ENCODE assay signal across 9 cellular contexts in the genomic region with DNA sequence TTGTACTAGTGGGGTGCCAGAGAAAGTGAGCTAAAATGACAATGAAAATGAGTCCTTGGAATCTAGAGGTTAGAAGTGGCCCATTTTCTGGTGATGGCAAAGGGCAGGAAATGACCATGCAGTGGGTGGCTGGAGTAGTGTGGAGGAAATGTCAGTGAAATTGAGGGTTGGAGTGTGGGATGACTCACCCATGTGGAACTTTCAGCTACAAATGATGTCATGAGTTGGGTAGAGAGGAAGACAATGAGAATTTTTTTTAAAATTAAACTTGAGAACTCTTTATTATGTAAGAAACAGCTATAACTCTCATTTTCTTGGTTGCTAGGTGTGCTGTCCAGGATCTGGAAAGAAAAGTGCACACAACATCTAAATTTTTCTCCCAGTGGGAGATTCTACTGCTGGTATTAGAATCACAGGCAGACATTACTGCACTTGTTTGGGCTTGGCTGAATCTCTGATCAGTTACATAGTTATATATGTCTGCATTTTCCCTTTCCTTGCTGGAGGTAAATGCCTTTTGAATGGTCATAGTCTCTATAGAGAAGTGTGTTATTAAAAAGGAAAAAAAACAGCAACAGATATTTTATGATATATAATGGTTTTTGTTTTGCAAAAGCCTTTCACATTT. TPM values are rescaled to one million over a fixed set of nuclear protein-coding genes. Genes with fewer than 3 reads are reported as not detected.
DNase-seq lines count a peak whose midpoint lies in the region; ATAC-seq and TF ChIP-seq lines count a peak whose summit lies in the region.
"Had no signal": no experiment of that assay in that cellular context is flagged by ENCODE, and none has a peak within 500 bp of the region (broad histone marks: within the 10 kb centered on the region; RNA-seq: fewer than 3 reads in every experiment).

No MANE protein-coding gene starts in this region.

- DNase-seq in CD1c-positive myeloid dendritic cell (ENCODE audit: extremely low spot score) (peak; percentile 24), WTC11 (ENCODE audit: low spot score) (no peak), left colon (no peak), putamen (ENCODE audit: low spot score) (no peak), sigmoid colon (no peak), NCI-H748 treated with DMSO at 0.1 percent for 48 hours (lab: John Stamatoyannopoulos, UW) (no peak)
- DNase-seq in CD8-positive, alpha-beta memory T cell: no peak

- TF ChIP-seq CTCF in WTC11 (IDR thresholded peaks at IDR 0.05): no peak
- TF ChIP-seq CTCF in sigmoid colon (IDR thresholded peaks at IDR 0.05): no peak

- H3K36me3 ChIP-seq in sigmoid colon: no peaks in the 10 kb centered on the region
- no peaks in the 10 kb centered on the region for H3K36me3 ChIP-seq in CD8-positive, alpha-beta memory T cell (ENCODE audit: insufficient read depth, low read length)

- H3K4me3 Mint-ChIP-seq in WTC11: no peak overlapping the region
- no peak overlapping the region for H3K4me3 Mint-ChIP-seq in CD8-positive, alpha-beta memory T cell

- H3K4me1 ChIP-seq in sigmoid colon: peaks cover 0 to 35% (median 9%) of the 10 kb centered on the region in 4 donors
- H3K4me1 ChIP-seq in CD8-positive, alpha-beta memory T cell (ENCODE audit: insufficient read depth, low read length): no peaks in the 10 kb centered on the region

- peak; percentile 51 for ATAC-seq in HG02885 (IDR thresholded peaks at IDR 0.05; ENCODE audit: poor library complexity, unreplicated experiment)
- ATAC-seq in WTC11: no peak
- ATAC-seq in left colon: peak; percentile 60

- no peaks in the 10 kb centered on the region for H3K9me3 Mint-ChIP-seq in WTC11
- no peaks in the 10 kb centered on the region for H3K9me3 Mint-ChIP-seq in CD8-positive, alpha-beta memory T cell

- H3K4me1 Mint-ChIP-seq in WTC11: peaks cover 46% of the 10 kb centered on the region
- H3K4me1 Mint-ChIP-seq in CD8-positive, alpha-beta memory T cell: no peaks in the 10 kb centered on the region

- CTCF ChIA-PET in WTC11 (lab: Charles Lee): no interaction called here
- CTCF ChIA-PET in CD8-positive, alpha-beta memory T cell (lab: Charles Lee): no interaction called here

- no peaks in the 10 kb centered on the region for H3K36me3 Mint-ChIP-seq in WTC11
- no peaks in the 10 kb centered on the region for H3K36me3 Mint-ChIP-seq in CD8-positive, alpha-beta memory T cell

- no peak for TF ChIP-seq EP300 in sigmoid colon (IDR thresholded peaks at IDR 0.05)

- intact Hi-C loops in left colon (cut with DNase I, micrococcal nuclease): no loop called here
- intact Hi-C loops in sigmoid colon (cut with DNase I): no loop called here

- no peak for TF ChIP-seq POLR2A in sigmoid colon (IDR thresholded peaks at IDR 0.05)

- H3K27me3 ChIP-seq in sigmoid colon: no peaks in the 10 kb centered on the region
- H3K27me3 ChIP-seq in CD8-positive, alpha-beta memory T cell (ENCODE audit: insufficient read depth, low read length, poor library complexity, severe bottlenecking): no peaks in the 10 kb centered on the region

- POLR2A ChIA-PET in WTC11 (lab: Charles Lee): no interaction called here
- POLR2A ChIA-PET in CD8-positive, alpha-beta memory T cell (lab: Charles Lee): no interaction called here

- H3K27ac ChIP-seq in sigmoid colon: no peak overlapping the region
- no peak overlapping the region for H3K27ac ChIP-seq in CD8-positive, alpha-beta memory T cell (ENCODE audit: low read depth, low read length)
- H3K27ac ChIP-seq: SK-N-MC had no signal

- no peak overlapping the region for H3K4me3 ChIP-seq in sigmoid colon
- no peak overlapping the region for H3K4me3 ChIP-seq in CD8-positive, alpha-beta memory T cell (ENCODE audit: low read length)
- H3K4me3 ChIP-seq: SK-N-MC had no signal

- peak overlapping the region; percentile 30; the same call in 1 of the 2 replicates for H3K27ac Mint-ChIP-seq in WTC11
- no peak overlapping the region for H3K27ac Mint-ChIP-seq in CD8-positive, alpha-beta memory T cell

- H3K27me3 Mint-ChIP-seq in WTC11 (ENCODE audit: low read depth): no peaks in the 10 kb centered on the region
- H3K27me3 Mint-ChIP-seq in CD8-positive, alpha-beta memory T cell: peaks cover 7 to 25% of the 10 kb centered on the region in 2 donors

- no peaks in the 10 kb centered on the region for H3K9me3 ChIP-seq in sigmoid colon
- H3K9me3 ChIP-seq in CD8-positive, alpha-beta memory T cell (ENCODE audit: low read length): no peaks in the 10 kb centered on the region

TF ChIP-seq in WTC11, 78 proteins besides CTCF, POLR2A, EP300 and RAD21:
- TF ChIP-seq ZNF138 (CRISPR knock-in tag; conservative IDR thresholded peaks at IDR 0.05) (no peak), KAT7 (CRISPR knock-in tag; IDR thresholded peaks at IDR 0.05; ENCODE audit: borderline replicate concordance) (no peak), ZNF396 (CRISPR knock-in tag; IDR thresholded peaks at IDR 0.05; ENCODE audit: borderline replicate concordance) (no peak), RELA (CRISPR knock-in tag; IDR thresholded peaks at IDR 0.05; ENCODE audit: borderline replicate concordance) (no peak), ZNF416 (CRISPR knock-in tag; IDR thresholded peaks at IDR 0.05) (no peak), GABPB1 (CRISPR knock-in tag; IDR thresholded peaks at IDR 0.05) (no peak), GRHL2 (CRISPR knock-in tag; IDR thresholded peaks at IDR 0.05; ENCODE audit: insufficient replicate concordance, severe bottlenecking) (no peak), CREM (CRISPR knock-in tag; IDR thresholded peaks at IDR 0.05) (no peak), CREB1 (CRISPR knock-in tag; IDR thresholded peaks at IDR 0.05) (no peak), SMAD3 (CRISPR knock-in tag; IDR thresholded peaks at IDR 0.05; ENCODE audit: borderline replicate concordance) (no peak), NFATC4 (CRISPR knock-in tag; IDR thresholded peaks at IDR 0.05) (no peak), SP1 (CRISPR knock-in tag; conservative IDR thresholded peaks at IDR 0.05) (no peak)
- TF ChIP-seq, protein P1, sequence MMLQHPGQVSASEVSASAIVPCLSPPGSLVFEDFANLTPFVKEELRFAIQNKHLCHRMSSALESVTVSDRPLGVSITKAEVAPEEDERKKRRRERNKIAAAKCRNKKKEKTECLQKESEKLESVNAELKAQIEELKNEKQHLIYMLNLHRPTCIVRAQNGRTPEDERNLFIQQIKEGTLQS (CRISPR knock-in tag; conservative IDR thresholded peaks at IDR 0.05): no peak
- TF ChIP-seq, protein P2, sequence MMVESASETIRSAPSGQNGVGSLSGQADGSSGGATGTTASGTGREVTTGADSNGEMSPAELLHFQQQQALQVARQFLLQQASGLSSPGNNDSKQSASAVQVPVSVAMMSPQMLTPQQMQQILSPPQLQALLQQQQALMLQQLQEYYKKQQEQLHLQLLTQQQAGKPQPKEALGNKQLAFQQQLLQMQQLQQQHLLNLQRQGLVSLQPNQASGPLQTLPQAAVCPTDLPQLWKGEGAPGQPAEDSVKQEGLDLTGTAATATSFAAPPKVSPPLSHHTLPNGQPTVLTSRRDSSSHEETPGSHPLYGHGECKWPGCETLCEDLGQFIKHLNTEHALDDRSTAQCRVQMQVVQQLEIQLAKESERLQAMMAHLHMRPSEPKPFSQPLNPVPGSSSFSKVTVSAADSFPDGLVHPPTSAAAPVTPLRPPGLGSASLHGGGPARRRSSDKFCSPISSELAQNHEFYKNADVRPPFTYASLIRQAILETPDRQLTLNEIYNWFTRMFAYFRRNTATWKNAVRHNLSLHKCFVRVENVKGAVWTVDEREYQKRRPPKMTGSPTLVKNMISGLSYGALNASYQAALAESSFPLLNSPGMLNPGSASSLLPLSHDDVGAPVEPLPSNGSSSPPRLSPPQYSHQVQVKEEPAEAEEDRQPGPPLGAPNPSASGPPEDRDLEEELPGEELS (CRISPR knock-in tag; IDR thresholded peaks at IDR 0.05): no peak
- TF ChIP-seq, protein P3, sequence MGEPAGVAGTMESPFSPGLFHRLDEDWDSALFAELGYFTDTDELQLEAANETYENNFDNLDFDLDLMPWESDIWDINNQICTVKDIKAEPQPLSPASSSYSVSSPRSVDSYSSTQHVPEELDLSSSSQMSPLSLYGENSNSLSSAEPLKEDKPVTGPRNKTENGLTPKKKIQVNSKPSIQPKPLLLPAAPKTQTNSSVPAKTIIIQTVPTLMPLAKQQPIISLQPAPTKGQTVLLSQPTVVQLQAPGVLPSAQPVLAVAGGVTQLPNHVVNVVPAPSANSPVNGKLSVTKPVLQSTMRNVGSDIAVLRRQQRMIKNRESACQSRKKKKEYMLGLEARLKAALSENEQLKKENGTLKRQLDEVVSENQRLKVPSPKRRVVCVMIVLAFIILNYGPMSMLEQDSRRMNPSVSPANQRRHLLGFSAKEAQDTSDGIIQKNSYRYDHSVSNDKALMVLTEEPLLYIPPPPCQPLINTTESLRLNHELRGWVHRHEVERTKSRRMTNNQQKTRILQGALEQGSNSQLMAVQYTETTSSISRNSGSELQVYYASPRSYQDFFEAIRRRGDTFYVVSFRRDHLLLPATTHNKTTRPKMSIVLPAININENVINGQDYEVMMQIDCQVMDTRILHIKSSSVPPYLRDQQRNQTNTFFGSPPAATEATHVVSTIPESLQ (CRISPR knock-in tag; IDR thresholded peaks at IDR 0.05): no peak
- TF ChIP-seq, protein P4, sequence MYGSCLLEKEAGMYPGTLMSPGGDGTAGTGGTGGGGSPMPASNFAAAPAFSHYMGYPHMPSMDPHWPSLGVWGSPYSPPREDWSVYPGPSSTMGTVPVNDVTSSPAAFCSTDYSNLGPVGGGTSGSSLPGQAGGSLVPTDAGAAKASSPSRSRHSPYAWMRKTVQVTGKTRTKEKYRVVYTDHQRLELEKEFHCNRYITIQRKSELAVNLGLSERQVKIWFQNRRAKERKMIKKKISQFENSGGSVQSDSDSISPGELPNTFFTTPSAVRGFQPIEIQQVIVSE (CRISPR knock-in tag; IDR thresholded peaks at IDR 0.05; ENCODE audit: borderline replicate concordance): no peak

RNA-seq across cellular contexts. Expression of a gene that starts 56.8 kb away (rescaled TPM):
- total RNA-seq in WTC11 (2021) (20.7 to 23.7 TPM (median 21.9 TPM) in 3 replicates), left colon (100 to 1,000 TPM; 146 to 162 TPM), sigmoid colon (10 to 100 TPM; 41.9 to 58.2 (median 46.7) TPM)
- 100 to 1,000 TPM in 1 of 3 donors, 10 to 100 TPM in 2; 46.1 to 116 (median 93.1) TPM for polyA plus RNA-seq in sigmoid colon
- under 1 TPM; 0.71 to 0.77 TPM for total RNA-seq in CD8-positive, alpha-beta memory T cell
- polyA plus RNA-seq in CD8-positive, alpha-beta memory T cell: not detected

Comparison
In these comparisons a context has a peak if more than half of its experiments do, and no peak if none do; other contexts are left out.
1. RNA of a gene that starts 56.8 kb away (total RNA-seq): 146 to 162 TPM in left colon, 41.9 to 58.2 TPM in sigmoid colon and 20.7 to 23.7 TPM in WTC11; 0.71 to 0.77 TPM in CD8-positive, alpha-beta memory T cell; every median in the first group is over 10 times any median in the second.